10 cellular contexts compared by ENCODE assay signal in the genomic region with DNA sequence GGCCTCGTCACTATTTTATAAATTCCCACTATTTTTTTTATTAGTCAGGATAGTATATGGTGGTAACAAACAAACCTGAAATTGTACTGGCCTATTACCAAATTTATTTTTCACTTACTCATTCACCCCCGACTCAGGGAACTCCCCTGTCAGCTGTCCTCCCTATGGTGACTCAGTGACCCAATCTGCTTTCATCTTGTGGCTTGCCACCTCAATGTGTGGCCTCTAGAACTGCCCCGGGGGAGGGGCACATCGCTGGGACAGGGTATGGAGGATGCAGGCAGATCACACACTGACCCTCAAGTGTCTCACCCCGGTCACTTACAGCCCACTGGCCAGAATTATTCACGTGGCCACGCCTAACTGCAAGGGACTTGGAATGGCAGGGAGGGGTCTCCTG.
DNase-seq lines count a peak whose midpoint lies in the region; ATAC-seq and TF ChIP-seq lines count a peak whose summit lies in the region.
"Had no signal": no experiment of that assay in that cellular context is flagged by ENCODE, and none has a peak within 500 bp of the region (broad histone marks: within the 10 kb centered on the region; RNA-seq: fewer than 3 reads in every experiment).

No MANE protein-coding gene starts in this region.

- H3K27me3 Mint-ChIP-seq in activated CD4-positive, alpha-beta T cell treated with anti-CD3 and anti-CD28 coated beads for 36 hours, result peaks cover 13% of the 10 kb centered on the region
- peaks cover 20% of the 10 kb centered on the region for H3K27me3 Mint-ChIP-seq in activated T-helper 2 cell treated with anti-CD3 and anti-CD28 coated beads, Interferon-gamma antibody, Interleukin-2, Interleukin-4, amounts not matched to agents 10 μg/mL and 5 μg/mL and 100 μg/mL, durations not matched to agents 14 hours and 24 hours and 36 hours (ENCODE audit: low read depth)

- no peak overlapping the region for H3K14ac ChIP-seq in mesenchymal stem cell (ENCODE audit: low read length in 2 of 2)

- TF ChIP-seq CTCF in stomach (IDR thresholded peaks at IDR 0.05), result no peak

- peaks cover 1% of the 10 kb centered on the region for H3K79me1 ChIP-seq in mesenchymal stem cell (replicated peaks; ENCODE audit: low read length, poor library complexity, severe bottlenecking)

- peaks cover 48% of the 10 kb centered on the region for H3K4me1 Mint-ChIP-seq in activated CD4-positive, alpha-beta T cell treated with anti-CD3 and anti-CD28 coated beads for 36 hours
- H3K4me1 Mint-ChIP-seq in activated T-helper 2 cell treated with anti-CD3 and anti-CD28 coated beads, Interferon-gamma antibody, Interleukin-2, Interleukin-4, amounts not matched to agents 10 μg/mL and 5 μg/mL and 100 μg/mL, durations not matched to agents 14 hours and 24 hours and 36 hours (ENCODE audit: low read depth), result peaks cover 53% of the 10 kb centered on the region

- H2AFZ ChIP-seq in mesenchymal stem cell (ENCODE audit: low read depth, low read length) (no peak overlapping the region), Karpas-422 (ENCODE audit: low read length) (no peak overlapping the region)

- no peaks in the 10 kb centered on the region for H3K36me3 Mint-ChIP-seq in activated CD4-positive, alpha-beta T cell treated with anti-CD3 and anti-CD28 coated beads for 36 hours (ENCODE audit: low read depth)
- H3K36me3 Mint-ChIP-seq in activated T-helper 2 cell treated with anti-CD3 and anti-CD28 coated beads, Interferon-gamma antibody, Interleukin-2, Interleukin-4, amounts not matched to agents 10 μg/mL and 5 μg/mL and 100 μg/mL, durations not matched to agents 14 hours and 24 hours and 36 hours (ENCODE audit: low read depth), result no peaks in the 10 kb centered on the region

- H2AK5ac ChIP-seq in mesenchymal stem cell (ENCODE audit: low read length, severe bottlenecking), result peak overlapping the region; percentile 5

- no peak overlapping the region for H3K4me3 Mint-ChIP-seq in activated CD4-positive, alpha-beta T cell treated with anti-CD3 and anti-CD28 coated beads for 36 hours
- peak overlapping the region; percentile 41 for H3K4me3 Mint-ChIP-seq in activated T-helper 2 cell treated with anti-CD3 and anti-CD28 coated beads, Interferon-gamma antibody, Interleukin-2, Interleukin-4, amounts not matched to agents 10 μg/mL and 5 μg/mL and 100 μg/mL, durations not matched to agents 14 hours and 24 hours and 36 hours (ENCODE audit: low read depth)
- H3K4me3 Mint-ChIP-seq: central memory CD8-positive, alpha-beta T cell had no signal

- H3K27me3 ChIP-seq in mesenchymal stem cell (ENCODE audit: control insufficient read depth in 1 of 2, insufficient read depth in 1 of 2, low read length in 2 of 2) (no peaks in the 10 kb centered on the region), stomach (no peaks in the 10 kb centered on the region), Karpas-422 (ENCODE audit: low read length) (no peaks in the 10 kb centered on the region)

- peak overlapping the region; percentile 83 for H3K9ac ChIP-seq in mesenchymal stem cell (ENCODE audit: low read length)
- H3K9ac ChIP-seq in Karpas-422 (ENCODE audit: low read length), result no peak overlapping the region

- CTCF ChIA-PET in activated CD4-positive, alpha-beta T cell treated with anti-CD3 and anti-CD28 coated beads for 36 hours (lab: Charles Lee), result interaction anchor here (1.2 to 2.4 kb wide), 5 partner anchors 21 to 275 kb away, joined by 3 to 7 read pairs (median 4); no protein-coding TSS in a partner anchor

- H3K27ac ChIP-seq in mesenchymal stem cell (ENCODE audit: low read length, poor library complexity, severe bottlenecking), result no peak overlapping the region
- H3K27ac ChIP-seq in stomach, result peak overlapping the region in 3 of 5 donors; percentile 74 to 83 (median 83)
- H3K27ac ChIP-seq in Karpas-422 (ENCODE audit: low read length), result no peak overlapping the region

- TF ChIP-seq POLR2A in stomach (IDR thresholded peaks at IDR 0.05), result no peak

- no peak overlapping the region for H2BK5ac ChIP-seq in mesenchymal stem cell (ENCODE audit: low read depth, low read length, poor library complexity, severe bottlenecking)

- no peaks in the 10 kb centered on the region for H3K9me2 ChIP-seq in Karpas-422 (replicated peaks; ENCODE audit: insufficient read depth, low read length)

- peak overlapping the region in 1 of 2 experiments; percentile 78 for H3K23ac ChIP-seq in mesenchymal stem cell (ENCODE audit: low read length in 2 of 2)

- H3K4ac ChIP-seq in mesenchymal stem cell (ENCODE audit: low read depth in 1 of 2, low read length in 2 of 2), result no peak overlapping the region

- H4K91ac ChIP-seq in mesenchymal stem cell (ENCODE audit: low read length), result peak overlapping the region; percentile 9

- H3K18ac ChIP-seq in mesenchymal stem cell (ENCODE audit: low read depth in 1 of 2, low read length in 2 of 2), result peak overlapping the region; percentile 61 to 89

- peak; percentile 83 for DNase-seq in activated CD4-positive, alpha-beta T cell treated with anti-CD3 and anti-CD28 coated beads for 36 hours
- DNase-seq in activated CD4-positive, alpha-beta T cell treated with anti-CD3 and anti-CD28 coated beads, Interleukin-2, amount 50 U/mL, for 1 hour, result no peak
- peak; percentile 28 for DNase-seq in activated T-helper 2 cell treated with anti-CD3 and anti-CD28 coated beads, Interferon-gamma antibody, Interleukin-2, Interleukin-4, amounts not matched to agents 10 μg/mL and 5 μg/mL and 100 μg/mL, durations not matched to agents 14 hours and 24 hours and 36 hours (ENCODE audit: low spot score)
- DNase-seq in mesenchymal stem cell, result peak; percentile 57
- DNase-seq in stomach, result no peak
- DNase-seq in Karpas-422, result no peak
- DNase-seq: RPMI8226 had no signal

- H3K4me1 ChIP-seq in mesenchymal stem cell (ENCODE audit: control insufficient read depth, insufficient read depth, low read depth, low read length), result peaks cover 18% of the 10 kb centered on the region
- peaks cover 22 to 39% (median 33%) of the 10 kb centered on the region in 4 donors for H3K4me1 ChIP-seq in stomach
- H3K4me1 ChIP-seq in Karpas-422 (ENCODE audit: low read length), result peaks cover 23% of the 10 kb centered on the region

- TF ChIP-seq EP300 in stomach (IDR thresholded peaks at IDR 0.05), result no peak

- no peak overlapping the region for H2BK15ac ChIP-seq in mesenchymal stem cell (ENCODE audit: low read depth, poor library complexity, severe bottlenecking)

- POLR2A ChIA-PET in activated CD4-positive, alpha-beta T cell treated with anti-CD3 and anti-CD28 coated beads for 36 hours (lab: Charles Lee), result interaction anchor here (0.7 kb wide), 1 partner anchor 248 kb away, joined by 5 read pairs; no protein-coding TSS in a partner anchor

- peak overlapping the region in 1 of 2 experiments; percentile 49 for H3K4me3 ChIP-seq in mesenchymal stem cell (ENCODE audit: insufficient read depth in 1 of 2, low read depth in 1 of 2, low read length in 2 of 2)
- no peak overlapping the region for H3K4me3 ChIP-seq in stomach
- no peak overlapping the region for H3K4me3 ChIP-seq in Karpas-422 (ENCODE audit: low read length)

- H3K79me2 ChIP-seq in Karpas-422 (ENCODE audit: low read length), result no peaks in the 10 kb centered on the region

- intact Hi-C loops in activated CD4-positive, alpha-beta T cell treated with anti-CD3 and anti-CD28 coated beads for 36 hours (cut with DNase I, micrococcal nuclease), result no loop called here
- intact Hi-C loops in activated T-helper 2 cell treated with anti-CD3 and anti-CD28 coated beads, Interferon-gamma antibody, Interleukin-2, Interleukin-4, amounts not matched to agents 10 μg/mL and 5 μg/mL and 100 μg/mL, durations not matched to agents 14 hours and 24 hours and 36 hours (cut with micrococcal nuclease), result loop anchor here (1.0 kb wide), 1 partner anchor 138 kb away; no protein-coding TSS in a partner anchor
- intact Hi-C loops in stomach (cut with DNase I; ENCODE audit: low total_unique reads), result no loop called here

- H4K20me1 ChIP-seq in Karpas-422 (ENCODE audit: insufficient read depth, low read depth, low read length), result no peaks in the 10 kb centered on the region

- H3K27ac Mint-ChIP-seq in activated CD4-positive, alpha-beta T cell treated with anti-CD3 and anti-CD28 coated beads for 36 hours, result peak overlapping the region; percentile 63
- peak overlapping the region; percentile 32 for H3K27ac Mint-ChIP-seq in activated T-helper 2 cell treated with anti-CD3 and anti-CD28 coated beads, Interferon-gamma antibody, Interleukin-2, Interleukin-4, amounts not matched to agents 10 μg/mL and 5 μg/mL and 100 μg/mL, durations not matched to agents 14 hours and 24 hours and 36 hours

- H2BK120ac ChIP-seq in mesenchymal stem cell (ENCODE audit: low read depth, low read length), result no peak overlapping the region

- peak; percentile 53 for ATAC-seq in activated CD4-positive, alpha-beta T cell treated with anti-CD3 and anti-CD28 coated beads for 36 hours
- ATAC-seq in HG03439 (IDR thresholded peaks at IDR 0.05; ENCODE audit: unreplicated experiment), result no peak
- no peak for ATAC-seq in HG02852 (IDR thresholded peaks at IDR 0.05; ENCODE audit: unreplicated experiment)

- H3K36me3 ChIP-seq in mesenchymal stem cell (ENCODE audit: control insufficient read depth in 1 of 2, insufficient read depth in 2 of 2, low read depth in 1 of 2, low read length in 2 of 2), result no peaks in the 10 kb centered on the region
- H3K36me3 ChIP-seq in stomach, result no peaks in the 10 kb centered on the region
- H3K36me3 ChIP-seq in Karpas-422 (ENCODE audit: insufficient read depth, low read length), result no peaks in the 10 kb centered on the region

- H2BK12ac ChIP-seq in mesenchymal stem cell (ENCODE audit: low read length in 2 of 2), result peak overlapping the region; percentile 0 to 84

- H3K4me2 ChIP-seq in mesenchymal stem cell (ENCODE audit: low read length, poor library complexity, severe bottlenecking), result no peak overlapping the region
- H3K4me2 ChIP-seq in Karpas-422 (ENCODE audit: low read depth, low read length, poor library complexity, severe bottlenecking), result no peak overlapping the region

- 69% methylated on average over 6 of the region's 7 CpGs for WGBS in mesenchymal stem cell
- 58 to 76% (median 71%) methylated on average over 5 to 7 of the region's 7 CpGs for WGBS in stomach, 5 donors

- no peaks in the 10 kb centered on the region for H3K9me3 Mint-ChIP-seq in activated CD4-positive, alpha-beta T cell treated with anti-CD3 and anti-CD28 coated beads for 36 hours (ENCODE audit: low read depth)
- no peaks in the 10 kb centered on the region for H3K9me3 Mint-ChIP-seq in activated T-helper 2 cell treated with anti-CD3 and anti-CD28 coated beads, Interferon-gamma antibody, Interleukin-2, Interleukin-4, amounts not matched to agents 10 μg/mL and 5 μg/mL and 100 μg/mL, durations not matched to agents 14 hours and 24 hours and 36 hours
- H3K9me3 Mint-ChIP-seq: central memory CD8-positive, alpha-beta T cell had no signal

- H4K8ac ChIP-seq in mesenchymal stem cell (ENCODE audit: low read length), result peak overlapping the region; percentile 2

- H3K9me3 ChIP-seq in mesenchymal stem cell (ENCODE audit: control insufficient read depth, low read length) (no peaks in the 10 kb centered on the region), stomach (no peaks in the 10 kb centered on the region), Karpas-422 (ENCODE audit: low read length) (no peaks in the 10 kb centered on the region)

Comparison
In these comparisons a context has a peak if more than half of its experiments do, and no peak if none do; other contexts are left out.
1. DNase-seq: peak in activated CD4-positive, alpha-beta T cell treated with anti-CD3 and anti-CD28 coated beads for 36 hours (single experiment), activated T-helper 2 cell treated with anti-CD3 and anti-CD28 coated beads, Interferon-gamma antibody, Interleukin-2, Interleukin-4, amounts not matched to agents 10 μg/mL and 5 μg/mL and 100 μg/mL, durations not matched to agents 14 hours and 24 hours and 36 hours (single experiment) and mesenchymal stem cell (single experiment); none in activated CD4-positive, alpha-beta T cell treated with anti-CD3 and anti-CD28 coated beads, Interleukin-2, amount 50 U/mL, for 1 hour (single experiment), stomach (single experiment) and Karpas-422 (single experiment).
2. H3K27ac ChIP-seq: peak in stomach (3 of 5); none in mesenchymal stem cell (single experiment) and Karpas-422 (single experiment).